11 cellular contexts compared by ENCODE assay signal in the genomic region with DNA sequence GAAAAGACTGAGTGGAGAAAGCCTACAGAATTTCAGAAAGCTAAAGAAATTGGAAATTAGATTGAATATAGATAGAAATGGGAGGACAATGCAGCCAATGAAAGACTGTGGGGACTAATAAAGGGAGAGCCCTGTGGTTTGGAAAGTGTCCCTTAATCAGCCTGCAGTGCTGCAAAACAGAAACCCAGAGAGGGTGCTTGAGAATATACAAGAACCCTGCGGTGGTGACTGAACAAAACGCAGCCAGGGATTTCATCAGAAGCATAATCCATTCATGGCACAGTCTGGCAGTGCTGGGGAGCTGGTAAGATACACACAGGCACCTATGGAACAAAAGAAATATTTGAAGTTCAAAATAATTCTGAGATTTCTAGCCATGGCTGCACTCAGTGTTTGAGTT. TPM values are rescaled to one million over a fixed set of nuclear protein-coding genes. Genes with fewer than 3 reads are reported as not detected.
DNase-seq lines count a peak whose midpoint lies in the region; ATAC-seq and TF ChIP-seq lines count a peak whose summit lies in the region.
"Had no signal": no experiment of that assay in that cellular context is flagged by ENCODE, and none has a peak within 500 bp of the region (broad histone marks: within the 10 kb centered on the region; RNA-seq: fewer than 3 reads in every experiment).

No MANE protein-coding gene starts in this region.

- H3K4me3 ChIP-seq in MG63: no peak overlapping the region

- H3K9me3 ChIP-seq in MG63: no peaks in the 10 kb centered on the region
- H3K9me3 ChIP-seq in T-helper 17 cell (ENCODE audit: control insufficient read depth, low read length, poor library complexity, severe bottlenecking): no peaks in the 10 kb centered on the region

- peaks cover 19% of the 10 kb centered on the region for H3K4me1 Mint-ChIP-seq in T-helper 17 cell

- no peaks in the 10 kb centered on the region for H3K27me3 ChIP-seq in MG63

- intact Hi-C loops in left ventricle myocardium superior (cut with micrococcal nuclease): no loop called here

- DNase-seq in Ammon's horn (ENCODE audit: low spot score): peak; percentile 56
- DNase-seq in MG63: peak; percentile 29
- no peak for DNase-seq in T-helper 17 cell
- DNase-seq in inferior parietal cortex (ENCODE audit: extremely low spot score): peak; percentile 66
- no peak for DNase-seq in omental fat pad (ENCODE audit: low spot score)
- no peak for DNase-seq in left ventricle myocardium superior
- DNase-seq: occipital lobe, SHP77 had no signal

- H3K27ac Mint-ChIP-seq in T-helper 17 cell: peak overlapping the region; percentile 72

- H3K4me3 Mint-ChIP-seq in T-helper 17 cell: no peak overlapping the region

- H3K36me3 ChIP-seq in MG63: peaks cover 3% of the 10 kb centered on the region

- no peak for ATAC-seq in T-helper 17 cell
- ATAC-seq in omental fat pad (ENCODE audit: low FRiP score): no peak
- no peak for ATAC-seq in HG02678 (IDR thresholded peaks at IDR 0.05; ENCODE audit: unreplicated experiment)
- ATAC-seq in left ventricle myocardium superior: no peak
- no peak for ATAC-seq in GM18511 (IDR thresholded peaks at IDR 0.05; ENCODE audit: unreplicated experiment)

- H3K36me3 Mint-ChIP-seq in T-helper 17 cell (ENCODE audit: low read depth): no peaks in the 10 kb centered on the region

- no peak for TF ChIP-seq CTCF in omental fat pad (IDR thresholded peaks at IDR 0.05)

- H3K27me3 Mint-ChIP-seq in T-helper 17 cell: no peaks in the 10 kb centered on the region

RNA-seq across cellular contexts. Expression of a gene that starts 19.1 kb away (rescaled TPM):
- 13.1 and 20.4 TPM in 2 replicates for total RNA-seq in MG63 (2014; rRNA removed; shearing (Covaris generic); ENCODE audit: low replicate concordance)
- total RNA-seq in T-helper 17 cell: 1 to 10 TPM; 3.2 to 6.0 TPM
- total RNA-seq in omental fat pad: 10 to 100 TPM in 1 of 4 donors, 1 to 10 TPM in 3; 6.8 to 11.8 (median 8.5) TPM
- 4.9 TPM for total RNA-seq in left ventricle myocardium superior

RNA-seq across cellular contexts. Expression of a gene that starts 41.4 kb away (rescaled TPM):
- not detected in 2 replicates for total RNA-seq in MG63 (2014; rRNA removed; shearing (Covaris generic); ENCODE audit: low replicate concordance)
- total RNA-seq in T-helper 17 cell (not detected), omental fat pad (1 to 10 TPM in 3 of 4 donors, not detected in 1; 2.0 to 4.5 (median 2.3) TPM), left ventricle myocardium superior (not detected)
- total RNA-seq: dermis microvascular lymphatic vessel endothelial cell, occipital lobe had no signal

Comparison
In these comparisons a context has a peak if more than half of its experiments do, and no peak if none do; other contexts are left out.
1. DNase-seq: peak in Ammon's horn (single experiment), MG63 (single experiment) and inferior parietal cortex (single experiment); none in T-helper 17 cell (0 of 3), omental fat pad (single experiment) and left ventricle myocardium superior (single experiment).